In genomic region chr10:42652860-42653259, GRCh38 we compare ENCODE assay signal across 14 cellular contexts. TPM values are rescaled to one million over a fixed set of nuclear protein-coding genes. Genes with fewer than 3 reads are reported as not detected.
DNase-seq lines count a peak whose midpoint lies in the region; FAIRE-seq and TF ChIP-seq lines count a peak whose summit lies in the region.
"Had no signal": no experiment of that assay in that cellular context is flagged by ENCODE, and none has a peak within 500 bp of the region (broad histone marks: within the 10 kb centered on the region; RNA-seq: fewer than 3 reads in every experiment).

No MANE protein-coding gene starts in this region.

- H3K9me3 Mint-ChIP-seq in nephron, result peaks cover 2% of the 10 kb centered on the region
- H3K9me3 Mint-ChIP-seq in immature natural killer cell, result no peaks in the 10 kb centered on the region

- no peak overlapping the region for H3K9ac ChIP-seq in kidney (ENCODE audit: low read length in 2 of 2)
- H3K9ac ChIP-seq: GM23248 had no signal

- peak overlapping the region in 2 of 3 experiments; percentile 59 to 75 for H3K27ac Mint-ChIP-seq in nephron
- H3K27ac Mint-ChIP-seq in immature natural killer cell, result no peak overlapping the region
- H3K27ac Mint-ChIP-seq: B cell; CD4-positive, alpha-beta memory T cell had no signal

- H3K27me3 Mint-ChIP-seq in nephron (ENCODE audit: low read depth) (peaks cover under 1% of the 10 kb centered on the region), immature natural killer cell (ENCODE audit: low read depth in 3 of 3) (peaks cover 0 to 10% (median 3%) of the 10 kb centered on the region in 3 donors)

- TF ChIP-seq CTCF in kidney (IDR thresholded peaks at IDR 0.05; ENCODE audit: borderline replicate concordance, extremely low read depth, insufficient read depth) (no peak), nephron (IDR thresholded peaks at IDR 0.05; ENCODE audit: unreplicated experiment in 3 of 3) (no peak)

- H3K27ac ChIP-seq in kidney (ENCODE audit: low read depth in 2 of 2, low read length in 2 of 2), result peak overlapping the region in 1 of 2 donors; percentile 30
- H3K27ac ChIP-seq: GM23248 had no signal

- no peak overlapping the region for H3K4me3 ChIP-seq in kidney (ENCODE audit: low read length in 2 of 2)
- H3K4me3 ChIP-seq: GM23248 had no signal

- H3K36me3 Mint-ChIP-seq in nephron (ENCODE audit: low read depth) (no peaks in the 10 kb centered on the region), immature natural killer cell (no peaks in the 10 kb centered on the region)
- H3K36me3 Mint-ChIP-seq: CD4-positive, alpha-beta memory T cell had no signal

- DNase-seq in HT-29 (ENCODE audit: low spot score) (peak; percentile 23), kidney (no peak), putamen (ENCODE audit: low spot score) (no peak), immature natural killer cell (no peak), cardiac septum (ENCODE audit: low spot score) (no peak), NCI-H524 treated with DMSO at 0.1 percent for 48 hours (lab: John Stamatoyannopoulos, UW) (no peak)
- DNase-seq: C1 segment of cervical spinal cord; CD4-positive, alpha-beta memory T cell; COR-L47; DMS 273 treated with DMSO at 0.1 percent for 48 hours; GM23248 had no signal

- H3K4me3 Mint-ChIP-seq in nephron, result no peak overlapping the region
- no peak overlapping the region for H3K4me3 Mint-ChIP-seq in immature natural killer cell
- H3K4me3 Mint-ChIP-seq: B cell; CD4-positive, alpha-beta memory T cell had no signal

- H3K36me3 ChIP-seq in kidney (ENCODE audit: control insufficient read depth in 1 of 2, insufficient read depth in 2 of 2, low read length in 2 of 2), result no peaks in the 10 kb centered on the region

- intact Hi-C loops in kidney (cut with DNase I), result no loop called here
- intact Hi-C loops in cardiac septum (cut with DNase I), result no loop called here

- H3K9me3 ChIP-seq in kidney (ENCODE audit: control insufficient read depth in 1 of 2, low read length in 2 of 2), result no peaks in the 10 kb centered on the region

- H3K4me1 ChIP-seq in kidney (ENCODE audit: control insufficient read depth in 1 of 2, insufficient read depth in 1 of 2, low read depth in 1 of 2, low read length in 2 of 2), result peaks cover 7 to 28% of the 10 kb centered on the region in 2 donors

- H3K4me1 Mint-ChIP-seq in nephron (no peaks in the 10 kb centered on the region), immature natural killer cell (no peaks in the 10 kb centered on the region)
- H3K4me1 Mint-ChIP-seq: B cell had no signal

- FAIRE-seq in kidney (lab: Jason Lieb, UNC), result peak; percentile 68
- FAIRE-seq: H54 had no signal

RNA-seq across cellular contexts. Expression of gene ZNF33B, which starts 14.5 kb away (rescaled TPM):
- total RNA-seq in HT-29 (2014; rRNA removed; shearing (Covaris generic)), result 5.8 and 8.3 TPM in 2 replicates
- total RNA-seq in kidney, result 47.0 TPM
- polyA plus RNA-seq in kidney (ENCODE audit: insufficient read depth, low read depth, low replicate concordance), result 15.5 TPM
- polyA plus RNA-seq in immature natural killer cell, result 10 to 100 TPM in 1 of 3 donors, 1 to 10 TPM in 2; 9.4 to 13.6 (median 9.6) TPM
- total RNA-seq in cardiac septum, result 7.4 TPM

Comparison
In these comparisons a context has a peak if more than half of its experiments do, and no peak if none do; other contexts are left out.
1. H3K27ac Mint-ChIP-seq: peak in nephron (2 of 3); none in immature natural killer cell (0 of 6).